ENCODE assay signal across 26 cellular contexts in genomic region chr12:58143498-58143897, GRCh38.
"Had no signal": no experiment of that assay in that cellular context is flagged by ENCODE, and none has a peak within 500 bp of the region (broad histone marks: within the 10 kb centered on the region; RNA-seq: fewer than 3 reads in every experiment).

No MANE protein-coding gene starts in this region.

- H3K4me1 ChIP-seq: left lung, lower lobe of right lung, right atrium auricular region, stomach, tibial artery, uterus had no signal

- H3K4me1 Mint-ChIP-seq: mesothelial cell of epicardium; naive thymus-derived CD4-positive, alpha-beta T cell; stimulated activated naive B cell treated with anti-CD40 and anti-IgM and Interleukin-4, amounts not matched to agents 10 μg/mL and 1 μg/mL and 100 μg/mL, for 72 hours had no signal

- H3K4me3 Mint-ChIP-seq: mesothelial cell of epicardium; naive thymus-derived CD4-positive, alpha-beta T cell; natural killer cell treated with Interleukin-12 subunit alpha and Interleukin-12 subunit beta and Interleukin-15 and Interleukin-18, amount 100 ng/mL, for 72 hours; stimulated activated naive B cell treated with anti-CD40 and anti-IgM and Interleukin-4, amounts not matched to agents 10 μg/mL and 1 μg/mL and 100 μg/mL, for 72 hours; type B pancreatic cell had no signal

- H3K9me3 Mint-ChIP-seq: type B pancreatic cell had no signal

- H3K36me3 Mint-ChIP-seq: mesothelial cell of epicardium; natural killer cell treated with Interleukin-12 subunit alpha and Interleukin-12 subunit beta and Interleukin-15 and Interleukin-18, amount 100 ng/mL, for 72 hours; stimulated activated naive B cell treated with anti-CD40 and anti-IgM and Interleukin-4, amounts not matched to agents 10 μg/mL and 1 μg/mL and 100 μg/mL, for 72 hours; type B pancreatic cell had no signal

- H3K27ac Mint-ChIP-seq: mesothelial cell of epicardium; naive thymus-derived CD4-positive, alpha-beta T cell; natural killer cell treated with Interleukin-12 subunit alpha and Interleukin-12 subunit beta and Interleukin-15 and Interleukin-18, amount 100 ng/mL, for 72 hours; progenitor cell of endocrine pancreas; stimulated activated naive B cell treated with anti-CD40 and anti-IgM and Interleukin-4, amounts not matched to agents 10 μg/mL and 1 μg/mL and 100 μg/mL, for 72 hours; type B pancreatic cell had no signal

- DNase-seq: hippocampal formation; kidney glomerular epithelial cell; left cardiac atrium; left lung; lower lobe of right lung; mammary epithelial cell; mesendoderm; naive thymus-derived CD4-positive, alpha-beta T cell; ovary; stimulated activated CD4-positive, alpha-beta T cell treated with anti-CD3 and anti-CD28 coated beads, Interleukin-12 subunit alpha, Interleukin-12 subunit beta, amount 100 ng/mL, for 4 hours; stimulated activated CD4-positive, alpha-beta T cell treated with anti-CD3 and anti-CD28 coated beads, Interleukin-15, amount 100 ng/mL, for 24 hours; stimulated activated CD4-positive, alpha-beta T cell treated with anti-CD3 and anti-CD28 coated beads, Interleukin-2, amount 100 ng/mL, for 24 hours; stimulated activated CD4-positive, alpha-beta T cell treated with anti-CD3 and anti-CD28 coated beads, Interleukin-4, amount 100 ng/mL, for 1 hour; stimulated activated naive B cell treated with anti-CD40 and anti-IgM and Interleukin-4, amounts not matched to agents 10 μg/mL and 1 μg/mL and 100 μg/mL, for 72 hours; stimulated activated naive CD8-positive, alpha-beta T cell treated with anti-CD3 and anti-CD28 coated beads, Interleukin-15, Interleukin-2, amounts not matched to agents 100 U/mL and 50 U/mL, for 24 hours; stomach; tibial artery; uterus had no signal

- H3K27me3 Mint-ChIP-seq: progenitor cell of endocrine pancreas had no signal

- H3K27me3 ChIP-seq: left lung, ovary, right atrium auricular region, stomach, tibial artery, uterus had no signal

- H3K9me3 ChIP-seq: lower lobe of right lung, ovary, right atrium auricular region, thoracic aorta, tibial artery, uterus had no signal

- H3K4me3 ChIP-seq: left lung, lower lobe of right lung, ovary, right atrium auricular region, skin epidermis, stomach, thoracic aorta, tibial artery, uterus had no signal

- ATAC-seq: left cardiac atrium; left lung; lower lobe of right lung; naive thymus-derived CD4-positive, alpha-beta T cell; natural killer cell treated with Interleukin-12 subunit alpha and Interleukin-12 subunit beta and Interleukin-15 and Interleukin-18, amount 100 ng/mL, for 72 hours; sciatic nerve; stimulated activated naive B cell treated with anti-CD40 and anti-IgM and Interleukin-4, amounts not matched to agents 10 μg/mL and 1 μg/mL and 100 μg/mL, for 72 hours; stimulated activated naive CD8-positive, alpha-beta T cell treated with anti-CD3 and anti-CD28 coated beads, Interleukin-15, Interleukin-2, amounts not matched to agents 100 U/mL and 50 U/mL, for 24 hours had no signal

- H3K27ac ChIP-seq: left lung, lower lobe of right lung, ovary, right atrium auricular region, stomach, thoracic aorta, tibial artery had no signal

- H3K36me3 ChIP-seq: left lung, lower lobe of right lung, ovary, right atrium auricular region, stomach, thoracic aorta, tibial artery, uterus had no signal
